8 cellular contexts compared by ENCODE assay signal in the genomic region with DNA sequence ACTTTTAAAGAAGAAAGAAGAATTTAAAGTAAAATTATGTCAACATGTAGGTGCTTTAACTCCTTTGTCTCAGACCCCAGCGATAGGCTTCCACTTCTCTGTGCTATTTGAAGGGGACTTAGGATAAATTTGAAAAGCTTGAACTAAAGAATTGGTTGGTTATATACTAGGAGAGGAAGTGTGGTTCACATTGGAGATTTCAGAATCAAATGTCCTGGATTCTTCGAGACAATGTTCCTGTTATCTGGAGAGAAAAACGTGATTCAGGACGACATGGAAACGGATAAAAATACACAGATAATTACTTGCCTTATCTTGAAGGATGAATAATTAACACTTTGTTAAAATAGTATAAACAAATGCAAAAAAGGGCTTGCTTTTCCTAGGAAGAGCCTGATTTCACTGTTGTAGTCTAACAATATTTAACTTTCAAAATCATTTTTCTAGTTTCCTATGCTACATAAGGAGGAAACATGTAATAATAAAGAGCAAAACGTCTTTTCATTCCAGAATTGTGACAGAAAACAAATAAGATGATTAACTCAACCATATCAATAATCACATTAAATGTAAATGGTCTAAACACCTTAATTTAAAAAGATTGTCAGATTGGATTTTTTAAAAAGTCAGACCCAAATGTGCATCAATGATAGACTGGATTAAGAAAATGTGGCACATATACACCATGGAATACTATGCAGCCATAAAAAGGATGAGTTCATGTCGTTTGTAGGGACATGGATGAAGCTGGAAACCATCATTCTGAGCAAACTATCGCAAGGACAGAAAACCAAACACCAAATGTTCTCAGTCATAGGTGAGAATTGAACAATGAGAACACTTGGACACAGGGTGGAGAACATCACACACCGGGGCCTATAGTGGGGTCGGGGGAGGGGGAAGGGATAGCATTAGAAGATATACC. TPM values are rescaled to one million over a fixed set of nuclear protein-coding genes. Genes with fewer than 3 reads are reported as not detected.
DNase-seq lines count a peak whose midpoint lies in the region; ATAC-seq and TF ChIP-seq lines count a peak whose summit lies in the region.

No MANE protein-coding gene starts in this region.

- no peak for DNase-seq in activated T-cell treated with anti-CD3 and anti-CD28 coated beads, Interleukin-2, amount 50 U/mL, for 4 hours
- DNase-seq in activated T-cell treated with anti-CD3 and anti-CD28 coated beads for 4 hours (no peak), adrenal gland (no peak), left lobe of liver (ENCODE audit: low spot score) (no peak), tibial artery (no peak), DMS79 treated with DMSO at 0.1 percent for 48 hours (lab: John Stamatoyannopoulos, UW) (no peak)

- H3K9me3 ChIP-seq in adrenal gland (replicated peaks in 1 of 3), result no peaks in the 10 kb centered on the region
- H3K9me3 ChIP-seq in tibial artery, result no peaks in the 10 kb centered on the region

- TF ChIP-seq CTCF in adrenal gland (IDR thresholded peaks at IDR 0.05) (no peak), tibial artery (IDR thresholded peaks at IDR 0.05) (no peak)

- peak overlapping the region; percentile 66 to 95 (median 90) for H3K27ac ChIP-seq in adrenal gland
- H3K27ac ChIP-seq in tibial artery, result peak overlapping the region; percentile 89 to 93

- peaks cover 8% of the 10 kb centered on the region for H3K9me3 Mint-ChIP-seq in activated T-cell treated with anti-CD3 and anti-CD28 coated beads, Interleukin-2, amount 50 U/mL, for 4 hours

- peak overlapping the region; percentile 100 for H3K4me3 Mint-ChIP-seq in activated T-cell treated with anti-CD3 and anti-CD28 coated beads, Interleukin-2, amount 50 U/mL, for 4 hours

- peaks cover 13% of the 10 kb centered on the region for H3K36me3 Mint-ChIP-seq in activated T-cell treated with anti-CD3 and anti-CD28 coated beads, Interleukin-2, amount 50 U/mL, for 4 hours (ENCODE audit: insufficient read depth)

- H3K27me3 Mint-ChIP-seq in activated T-cell treated with anti-CD3 and anti-CD28 coated beads, Interleukin-2, amount 50 U/mL, for 4 hours (ENCODE audit: low read depth), result peaks cover 12% of the 10 kb centered on the region

- H3K36me3 ChIP-seq in adrenal gland (replicated peaks in 1 of 2) (no peaks in the 10 kb centered on the region), tibial artery (no peaks in the 10 kb centered on the region)

- peaks cover 40% of the 10 kb centered on the region for H3K4me1 Mint-ChIP-seq in activated T-cell treated with anti-CD3 and anti-CD28 coated beads, Interleukin-2, amount 50 U/mL, for 4 hours (ENCODE audit: low read depth)

- no peak for ATAC-seq in activated T-cell treated with anti-CD3 and anti-CD28 coated beads, Interleukin-2, amount 50 U/mL, for 4 hours
- ATAC-seq in left lobe of liver, result peak; percentile 31
- no peak for ATAC-seq in GM19463 (IDR thresholded peaks at IDR 0.05; ENCODE audit: unreplicated experiment)
- ATAC-seq in activated CD4-positive, CD25-positive, alpha-beta regulatory T cell treated with anti-CD3 and anti-CD28 coated beads, Interleukin-2, amount 50 U/mL, for 24 hours, result no peak

- peak overlapping the region; percentile 62 to 88 (median 74) for H3K4me3 ChIP-seq in adrenal gland
- peak overlapping the region; percentile 88 for H3K4me3 ChIP-seq in tibial artery

- H3K4me1 ChIP-seq in adrenal gland (replicated peaks in 1 of 2) (peaks cover 6 to 24% of the 10 kb centered on the region in 2 donors), tibial artery (peaks cover 0 to 21% (median 8%) of the 10 kb centered on the region in 4 donors)

- H3K27me3 ChIP-seq in adrenal gland (peaks cover 11% of the 10 kb centered on the region), tibial artery (peaks cover 0 to 15% of the 10 kb centered on the region in 2 donors)

- intact Hi-C loops in adrenal gland (cut with DNase I), result no loop called here
- intact Hi-C loops in tibial artery (cut with DNase I; ENCODE audit: low total_unique reads), result no loop called here

- TF ChIP-seq POLR2A in adrenal gland (IDR thresholded peaks at IDR 0.05), result no peak

- 39 to 42% (median 40%) methylated on average over 10 of the region's 10 CpGs for WGBS in adrenal gland, 4 donors

RNA-seq across cellular contexts. Expression of a gene that starts 0.7 kb away (rescaled TPM):
- 10 to 100 TPM; 14.3 to 15.4 (median 14.4) TPM for total RNA-seq in activated T-cell treated with anti-CD3 and anti-CD28 coated beads, Interleukin-2, amount 50 U/mL, for 4 hours
- 10 to 100 TPM; 12.9 to 65.6 (median 22.9) TPM for total RNA-seq in adrenal gland
- polyA plus RNA-seq in adrenal gland, result 10 to 100 TPM; 14.8 to 28.4 (median 28.1) TPM
- total RNA-seq in left lobe of liver, result 15.9 TPM

RNA-seq across cellular contexts. Expression of a gene that starts 35.4 kb away (rescaled TPM):
- 10 to 100 TPM; 15.2 to 17.8 (median 17.0) TPM for total RNA-seq in activated T-cell treated with anti-CD3 and anti-CD28 coated beads, Interleukin-2, amount 50 U/mL, for 4 hours
- total RNA-seq in adrenal gland, result 10 to 100 TPM in 6 of 8 donors, 1 to 10 TPM in 2; 7.9 to 23.3 (median 17.1) TPM
- polyA plus RNA-seq in adrenal gland, result 10 to 100 TPM in 2 of 3 donors, 1 to 10 TPM in 1; 8.5 to 17.8 (median 13.8) TPM
- total RNA-seq in left lobe of liver, result 7.0 TPM
